Comparison of ENCODE assay signal across 25 cellular contexts in genomic region chr6:78526432-78526831, GRCh38.
DNase-seq lines count a peak whose midpoint lies in the region; ATAC-seq, FAIRE-seq and TF ChIP-seq lines count a peak whose summit lies in the region.
"Had no signal": no experiment of that assay in that cellular context is flagged by ENCODE, and none has a peak within 500 bp of the region (broad histone marks: within the 10 kb centered on the region; RNA-seq: fewer than 3 reads in every experiment).

No MANE protein-coding gene starts in this region.

- no peak for FAIRE-seq in frontal cortex (lab: Jason Lieb, UNC)
- FAIRE-seq: GM12878 had no signal

- DNase-seq in LNCaP clone FGC (ENCODE audit: low read depth) (no peak), WTC11 (ENCODE audit: low spot score) (no peak), left lobe of liver (ENCODE audit: low spot score) (no peak), NCI-H146 treated with DMSO at 0.1 percent for 48 hours (lab: John Stamatoyannopoulos, UW; ENCODE audit: unreplicated experiment) (no peak), activated gamma-delta T cell (lab: John Stamatoyannopoulos, UW) (no peak), frontal cortex (ENCODE audit: low spot score in 2 of 2) (no peak), OCI-M1 (lab: John Stamatoyannopoulos, UW) (no peak)
- DNase-seq: ACHN; CD4-positive, alpha-beta memory T cell; DND-41; GM23248; HCEC 1CT; KG1; NCI-H1048; NCI-H1417 treated with DMSO at 0.1 percent for 48 hours; NCI-H187 treated with DMSO at 0.1 percent for 48 hours; NCI-H2227 treated with DMSO at 0.1 percent for 48 hours; NCI-H510A treated with DMSO at 0.1 percent for 48 hours; NCI-H748 treated with DMSO at 0.1 percent for 48 hours; NK-92 treated with Interleukin-12 subunit alpha and Interleukin-12 subunit beta, amount 100 ng/mL, for 24 hours; SIG-M5 had no signal

- no peaks in the 10 kb centered on the region for H3K4me1 Mint-ChIP-seq in WTC11
- H3K4me1 Mint-ChIP-seq: CD4-positive, alpha-beta memory T cell had no signal

- H3K36me3 Mint-ChIP-seq in WTC11 = no peaks in the 10 kb centered on the region
- H3K36me3 Mint-ChIP-seq: CD4-positive, alpha-beta memory T cell had no signal

- H3K27ac Mint-ChIP-seq in WTC11 = no peak overlapping the region
- H3K27ac Mint-ChIP-seq: CD4-positive, alpha-beta memory T cell had no signal

- CTCF ChIA-PET in WTC11 (lab: Charles Lee) = interaction anchor here (1.0 to 1.4 kb wide), 2 partner anchors 13 to 284 kb away, joined by 4 read pairs; no protein-coding TSS in a partner anchor

- H3K27me3 Mint-ChIP-seq in WTC11 (ENCODE audit: low read depth) = no peaks in the 10 kb centered on the region
- H3K27me3 Mint-ChIP-seq: CD4-positive, alpha-beta memory T cell had no signal

- POLR2A ChIA-PET in WTC11 (lab: Charles Lee) = no interaction called here

- no peaks in the 10 kb centered on the region for H3K9me3 Mint-ChIP-seq in WTC11

- no peak overlapping the region for H3K4me3 ChIP-seq in LNCaP clone FGC (ENCODE audit: low read depth, low read length)
- H3K4me3 ChIP-seq: BLaER1 treated with 17β-estradiol and CSF1 and Interleukin-3, amounts not matched to agents 10 nM and 100 nM; GM12878; GM23248 had no signal

- TF ChIP-seq CTCF in LNCaP clone FGC (IDR thresholded peaks at IDR 0.05; ENCODE audit: control insufficient read depth, extremely low read depth, insufficient read depth) (0 out of 2 replicates have a peak, but pooled peaks have one; percentile 6), WTC11 (IDR thresholded peaks at IDR 0.05) (no peak)

- H3K4me3 Mint-ChIP-seq in WTC11 = no peak overlapping the region
- H3K4me3 Mint-ChIP-seq: CD4-positive, alpha-beta memory T cell had no signal

- ATAC-seq in WTC11 (peak; percentile 52; the same call in 1 of the 2 replicates), left lobe of liver (peak; percentile 90)
- ATAC-seq: GM12878, Panc1, SK-N-SH treated with all-trans-retinoic acid at 6 μM for 48 hours had no signal

TF ChIP-seq in WTC11, 78 proteins besides CTCF, POLR2A, EP300 and RAD21:
- TF ChIP-seq OVOL2 (CRISPR knock-in tag; IDR thresholded peaks at IDR 0.05; ENCODE audit: borderline replicate concordance) (no peak), FOXJ3 (CRISPR knock-in tag; IDR thresholded peaks at IDR 0.05; ENCODE audit: borderline replicate concordance) (no peak), ZNF532 (CRISPR knock-in tag; IDR thresholded peaks at IDR 0.05; ENCODE audit: borderline replicate concordance) (no peak), ZBTB21 (CRISPR knock-in tag; IDR thresholded peaks at IDR 0.05; ENCODE audit: borderline replicate concordance) (no peak), SMAD4 (CRISPR knock-in tag; IDR thresholded peaks at IDR 0.05) (no peak), STAT6 (CRISPR knock-in tag; conservative IDR thresholded peaks at IDR 0.05; ENCODE audit: low read depth) (no peak), ZNF317 (CRISPR knock-in tag; IDR thresholded peaks at IDR 0.05; ENCODE audit: borderline replicate concordance, low read depth) (no peak), E2F5 (CRISPR knock-in tag; IDR thresholded peaks at IDR 0.05) (no peak), MLX (CRISPR knock-in tag; IDR thresholded peaks at IDR 0.05) (no peak), TCF7 (CRISPR knock-in tag; IDR thresholded peaks at IDR 0.05; ENCODE audit: low read depth) (no peak), ESRRA (CRISPR knock-in tag; IDR thresholded peaks at IDR 0.05; ENCODE audit: borderline replicate concordance) (no peak), ZNF416 (CRISPR knock-in tag; IDR thresholded peaks at IDR 0.05) (no peak), EMX1 (CRISPR knock-in tag; IDR thresholded peaks at IDR 0.05) (no peak), GTF2I (CRISPR knock-in tag; conservative IDR thresholded peaks at IDR 0.05) (no peak), KAT7 (CRISPR knock-in tag; IDR thresholded peaks at IDR 0.05; ENCODE audit: borderline replicate concordance) (no peak), TP53 (CRISPR knock-in tag; IDR thresholded peaks at IDR 0.05) (no peak)
